In the genomic region with DNA sequence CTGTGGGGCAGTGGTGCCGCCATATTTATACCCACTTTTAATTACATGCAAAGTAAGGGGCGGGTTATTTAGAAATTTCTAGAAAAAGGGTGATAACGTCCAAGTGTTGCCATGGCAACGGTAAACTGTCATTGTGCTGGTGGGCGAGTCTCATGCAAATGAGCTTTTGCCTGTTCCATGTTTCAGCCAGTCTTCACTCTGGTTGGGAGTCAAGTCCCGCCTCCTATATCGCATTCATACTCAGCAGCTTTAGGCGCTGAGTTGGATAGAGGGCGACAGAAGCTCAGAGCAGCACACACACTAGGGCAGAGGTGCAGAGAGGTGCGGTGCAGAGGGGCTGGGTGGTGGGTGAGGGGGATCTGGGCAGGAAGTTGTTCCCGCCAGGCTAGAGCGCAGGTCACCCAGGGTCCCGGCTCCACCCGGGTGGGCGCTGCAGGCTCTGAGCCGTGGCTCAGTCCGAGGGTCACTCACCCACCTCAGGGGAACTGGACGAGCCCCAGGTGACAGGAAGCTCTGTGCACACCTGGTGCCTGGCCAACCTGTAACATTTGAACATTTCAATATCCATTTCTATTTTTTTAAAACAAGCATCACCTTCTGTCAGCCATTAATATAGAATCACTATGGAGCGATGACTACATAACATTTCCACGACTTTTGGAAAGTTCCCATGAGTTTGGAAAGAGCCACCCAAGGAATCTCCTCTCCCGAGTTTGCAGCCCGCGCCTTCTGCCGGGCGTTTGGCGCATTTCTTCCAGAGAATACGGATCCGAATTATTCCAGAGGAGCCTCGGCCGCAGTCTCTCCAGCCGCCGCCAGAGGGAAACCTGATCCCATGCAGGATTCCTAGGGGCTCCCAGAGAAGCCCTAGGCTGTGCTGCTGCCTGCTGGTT, we compare ENCODE assay signal across 8 cellular contexts.
DNase-seq lines count a peak whose midpoint lies in the region; ATAC-seq and TF ChIP-seq lines count a peak whose summit lies in the region.

No MANE protein-coding gene starts in this region.

- H3K36me3 Mint-ChIP-seq in endodermal cell (ENCODE audit: low read depth) = no peaks in the 10 kb centered on the region

- ATAC-seq in PC-3 (peak; percentile 94), lower lobe of right lung (peak; percentile 75 to 82), GM18858 (IDR thresholded peaks at IDR 0.05; ENCODE audit: unreplicated experiment) (no peak), HG03097 (IDR thresholded peaks at IDR 0.05; ENCODE audit: low FRiP score, unreplicated experiment) (no peak)

- peaks cover 35% of the 10 kb centered on the region for H3K27me3 ChIP-seq in PC-3 (ENCODE audit: low read length)
- H3K27me3 ChIP-seq in endodermal cell (ENCODE audit: control insufficient read depth, insufficient read depth, low read length, poor library complexity, severe bottlenecking) = peaks cover 33% of the 10 kb centered on the region
- peaks cover 42% of the 10 kb centered on the region for H3K27me3 ChIP-seq in lower lobe of right lung (ENCODE audit: low read depth)
- H3K27me3 ChIP-seq in vagina = no peaks in the 10 kb centered on the region

- intact Hi-C loops in PC-3 (cut with micrococcal nuclease) (loop anchor here (1.0 kb wide), 1 partner anchor 10 kb away; no protein-coding TSS in a partner anchor), lower lobe of right lung (cut with DNase I) (no loop called here), vagina (cut with DNase I) (no loop called here)

- WGBS in endodermal cell (ENCODE audit: insufficient coverage in 1 of 2, insufficient read length in 1 of 2), 2 experiments = 15 to 16% methylated on average over 19 to 32 of the region's 32 CpGs

- H3F3A ChIP-seq in PC-3 (ENCODE audit: low read length, unreplicated experiment) = no peaks in the 10 kb centered on the region

- H3K4me3 ChIP-seq in PC-3 (ENCODE audit: low read length) (no peak overlapping the region), endodermal cell (ENCODE audit: low read length) (peak overlapping the region; percentile 69), lower lobe of right lung (no peak overlapping the region), vagina (no peak overlapping the region)

- no TSS peak for BruUV-seq in PC-3 (replicated peaks; lab: Mats Ljungman, UMichigan)

- H3K27ac Mint-ChIP-seq in endodermal cell = no peak overlapping the region

- H3K9me2 ChIP-seq in PC-3 (replicated peaks; ENCODE audit: low read length) = no peaks in the 10 kb centered on the region

- H4K20me1 ChIP-seq in PC-3 (ENCODE audit: low read length) = no peaks in the 10 kb centered on the region

- H3K4me1 Mint-ChIP-seq in endodermal cell = peaks cover 6% of the 10 kb centered on the region

- no peak overlapping the region for H2AFZ ChIP-seq in PC-3 (ENCODE audit: low read length)

- H3K79me2 ChIP-seq in PC-3 (ENCODE audit: low read length) = no peaks in the 10 kb centered on the region

- H3K4me2 ChIP-seq in PC-3 (ENCODE audit: low read length) = no peak overlapping the region

- H3K4me3 Mint-ChIP-seq in endodermal cell = peak overlapping the region; percentile 51

- H3K27ac ChIP-seq in PC-3 (ENCODE audit: low read length) = no peak overlapping the region
- no peak overlapping the region for H3K27ac ChIP-seq in endodermal cell (ENCODE audit: low read depth, low read length)
- H3K27ac ChIP-seq in lower lobe of right lung = no peak overlapping the region
- no peak overlapping the region for H3K27ac ChIP-seq in vagina

- TF ChIP-seq CTCF in PC-3 (conservative IDR thresholded peaks at IDR 0.05; ENCODE audit: low read depth, low read length) (peak; percentile 80), endodermal cell (conservative IDR thresholded peaks at IDR 0.05) (peak; percentile 93), lower lobe of right lung (IDR thresholded peaks at IDR 0.05) (peak; percentile 81), vagina (IDR thresholded peaks at IDR 0.05) (peak; percentile 26 to 65 (median 50))

- no peak for TF ChIP-seq POLR2A in vagina (IDR thresholded peaks at IDR 0.05)

- H3K4me1 ChIP-seq in PC-3 (ENCODE audit: insufficient read depth, low read length) (no peaks in the 10 kb centered on the region), endodermal cell (ENCODE audit: control insufficient read depth, insufficient read depth, low read length) (no peaks in the 10 kb centered on the region), lower lobe of right lung (no peaks in the 10 kb centered on the region), vagina (no peaks in the 10 kb centered on the region)

- CTCF ChIA-PET in PC-3 (lab: Charles Lee) = interaction anchor here (1.5 kb wide), 1 partner anchor 19 kb away, joined by 3 read pairs; no protein-coding TSS in a partner anchor

- H3K9ac ChIP-seq in PC-3 (ENCODE audit: low read length) = no peak overlapping the region
- peak overlapping the region; percentile 20 for H3K9ac ChIP-seq in endodermal cell (ENCODE audit: extremely low read depth, low read length, poor library complexity, severe bottlenecking)

- peak; percentile 28 for DNase-seq in CD1c-positive myeloid dendritic cell (ENCODE audit: extremely low spot score)
- peak; percentile 86 for DNase-seq in HPDE6-E6E7 (ENCODE audit: extremely low spot score)
- DNase-seq in PC-3 = peak; percentile 78
- DNase-seq in endodermal cell = peak; percentile 97
- DNase-seq in lower lobe of right lung = peak; percentile 70
- no peak for DNase-seq in vagina (ENCODE audit: extremely low spot score in 2 of 2)

- peaks cover 38% of the 10 kb centered on the region for H3K27me3 Mint-ChIP-seq in endodermal cell (ENCODE audit: insufficient read depth)

- no peaks in the 10 kb centered on the region for H3K9me3 ChIP-seq in PC-3 (ENCODE audit: low read length)
- H3K9me3 ChIP-seq in endodermal cell (ENCODE audit: control insufficient read depth, low read length) = no peaks in the 10 kb centered on the region
- H3K9me3 ChIP-seq in lower lobe of right lung = no peaks in the 10 kb centered on the region
- no peaks in the 10 kb centered on the region for H3K9me3 ChIP-seq in vagina

- no peaks in the 10 kb centered on the region for H3K9me3 Mint-ChIP-seq in endodermal cell

- H3K36me3 ChIP-seq in PC-3 (ENCODE audit: low read depth, low read length) (no peaks in the 10 kb centered on the region), endodermal cell (ENCODE audit: control insufficient read depth, insufficient read depth, low read length) (no peaks in the 10 kb centered on the region), lower lobe of right lung (no peaks in the 10 kb centered on the region), vagina (no peaks in the 10 kb centered on the region)

- POLR2A ChIA-PET in PC-3 (lab: Charles Lee; ENCODE audit: unreplicated experiment) = no interaction called here

Comparison
In these comparisons a context has a peak if more than half of its experiments do, and no peak if none do; other contexts are left out.
1. DNase-seq: peak in CD1c-positive myeloid dendritic cell (single experiment), HPDE6-E6E7 (single experiment), PC-3 (single experiment), endodermal cell (single experiment) and lower lobe of right lung (single experiment); none in vagina (0 of 2).
2. ATAC-seq: peak in PC-3 (single experiment) and lower lobe of right lung (2 of 2); none in GM18858 (single experiment) and HG03097 (single experiment).
3. Peak in every context shown above with its lines, with median percentiles within 50 percentile points of each other: CTCF ChIP-seq.